11 cellular contexts compared by ENCODE assay signal in the genomic region with DNA sequence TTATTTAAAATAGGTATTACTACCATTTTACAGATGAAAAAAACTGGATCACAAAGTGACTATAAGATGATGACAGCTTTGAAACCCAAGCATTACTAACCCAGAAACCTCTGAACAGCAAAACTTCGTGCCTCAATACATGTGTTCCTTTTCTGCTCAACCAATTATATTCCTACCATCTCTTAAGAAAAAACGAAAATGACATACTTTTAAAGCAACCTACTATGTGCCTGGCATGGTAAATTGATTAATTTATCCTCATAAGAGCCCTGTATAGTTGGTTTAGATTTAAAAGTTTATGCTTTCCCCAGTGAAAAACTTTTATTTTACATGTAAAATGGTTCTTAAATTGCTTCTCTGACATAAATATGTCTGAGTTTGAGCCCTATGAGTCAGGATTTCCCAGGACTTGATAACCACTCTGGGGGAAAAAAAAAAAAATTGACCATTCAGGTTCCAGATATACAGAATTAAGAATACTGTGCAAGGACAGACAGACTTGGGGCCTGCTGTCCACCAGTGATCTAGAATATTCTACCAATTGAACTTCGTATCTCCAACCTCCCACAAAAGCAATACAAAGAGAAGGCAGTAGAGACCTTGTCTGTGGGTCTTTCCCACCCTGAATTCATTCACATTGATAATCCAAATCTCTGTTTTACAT. TPM values are rescaled to one million over a fixed set of nuclear protein-coding genes. Genes with fewer than 3 reads are reported as not detected.
A peak's percentile ranks its signal among the peaks of the same experiment; 100 is the strongest.
DNase-seq lines count a peak whose midpoint lies in the region; ATAC-seq and TF ChIP-seq lines count a peak whose summit lies in the region.
"Had no signal": no experiment of that assay in that cellular context is flagged by ENCODE, and none has a peak within 500 bp of the region (broad histone marks: within the 10 kb centered on the region; RNA-seq: fewer than 3 reads in every experiment).

No MANE protein-coding gene starts in this region.

- H3K4me1 ChIP-seq in foreskin keratinocyte (peaks cover 28% of the 10 kb centered on the region), psoas muscle (no peaks in the 10 kb centered on the region)

- intact Hi-C loops in activated CD4-positive, alpha-beta memory T cell treated with anti-CD3 and anti-CD28 coated beads for 36 hours (cut with micrococcal nuclease): loop anchor here (1.0 to 10.0 kb wide), 9 partner anchors 249 to 1937 kb away; a partner anchor contains a TSS
- intact Hi-C loops in psoas muscle (cut with DNase I): no loop called here

- H3K27me3 ChIP-seq in foreskin keratinocyte (no peaks in the 10 kb centered on the region), psoas muscle (ENCODE audit: insufficient read depth in 3 of 3, low read length in 2 of 3) (peaks cover 0 to 49% (median 0%) of the 10 kb centered on the region in 3 donors)
- H3K27me3 ChIP-seq: sigmoid colon, stomach had no signal

- POLR2A ChIA-PET in activated CD4-positive, alpha-beta memory T cell treated with anti-CD3 and anti-CD28 coated beads for 36 hours (lab: Charles Lee): interaction anchor here (0.8 to 1.4 kb wide), 2 partner anchors 8 to 49 kb away, joined by 3 read pairs; no protein-coding TSS in a partner anchor

- TF ChIP-seq CTCF in GM12865 (IDR thresholded peaks at IDR 0.05; ENCODE audit: insufficient read depth, low read depth, low read length, missing control alignments) (no peak), foreskin keratinocyte (conservative IDR thresholded peaks at IDR 0.05) (no peak), psoas muscle (IDR thresholded peaks at IDR 0.05) (no peak)

- H3K36me3 ChIP-seq in psoas muscle (ENCODE audit: insufficient read depth in 1 of 2, low read depth in 1 of 2): no peaks in the 10 kb centered on the region
- H3K36me3 ChIP-seq: sigmoid colon, stomach had no signal

- 86 to 93% (median 89%) methylated on average over 3 of the region's 3 CpGs for WGBS in psoas muscle, 3 donors

- CTCF ChIA-PET in activated CD4-positive, alpha-beta memory T cell treated with anti-CD3 and anti-CD28 coated beads for 36 hours (lab: Charles Lee): interaction anchor here (1.0 to 2.7 kb wide), 3 partner anchors 47 to 50 kb away, joined by 3 to 17 read pairs (median 4); no protein-coding TSS in a partner anchor

- peak overlapping the region; percentile 100 for H3K4me3 Mint-ChIP-seq in activated CD4-positive, alpha-beta memory T cell treated with anti-CD3 and anti-CD28 coated beads for 36 hours

- peaks cover 27% of the 10 kb centered on the region for H3K36me3 Mint-ChIP-seq in activated CD4-positive, alpha-beta memory T cell treated with anti-CD3 and anti-CD28 coated beads for 36 hours

- H3K27me3 Mint-ChIP-seq in activated CD4-positive, alpha-beta memory T cell treated with anti-CD3 and anti-CD28 coated beads for 36 hours: peaks cover 2% of the 10 kb centered on the region

- H3K27ac ChIP-seq in foreskin keratinocyte (peak overlapping the region; percentile 45), psoas muscle (no peak overlapping the region)

- H3K27ac Mint-ChIP-seq in activated CD4-positive, alpha-beta memory T cell treated with anti-CD3 and anti-CD28 coated beads for 36 hours: peak overlapping the region; percentile 99

- ATAC-seq in foreskin keratinocyte (no peak), psoas muscle (no peak)

- peaks cover 60% of the 10 kb centered on the region for H3K4me1 Mint-ChIP-seq in activated CD4-positive, alpha-beta memory T cell treated with anti-CD3 and anti-CD28 coated beads for 36 hours (ENCODE audit: low read depth)

- no peaks in the 10 kb centered on the region for H3K9me3 Mint-ChIP-seq in activated CD4-positive, alpha-beta memory T cell treated with anti-CD3 and anti-CD28 coated beads for 36 hours

- DNase-seq in ACHN (peak; percentile 44), GM12865 (ENCODE audit: low read depth) (no peak), foreskin keratinocyte (no peak), psoas muscle (no peak), NOMO-1 treated with DMSO at 0.1 percent for 48 hours (lab: John Stamatoyannopoulos, UW; ENCODE audit: unreplicated experiment) (no peak), foreskin melanocyte (no peak), CD1c-positive myeloid dendritic cell (ENCODE audit: extremely low spot score) (no peak)
- no peak for DNase-seq in activated CD4-positive, alpha-beta memory T cell treated with anti-CD3 and anti-CD28 coated beads for 36 hours
- DNase-seq: DMS153, sigmoid colon, stomach had no signal

- no peaks in the 10 kb centered on the region for H3K9me3 ChIP-seq in psoas muscle
- H3K9me3 ChIP-seq: sigmoid colon, stomach had no signal

- in situ Hi-C loops in ACHN (cut with HindIII; ENCODE audit: low pct_ligation_motif_present, low pct_unique_long_range_greater_than_20kb, low sequenced_read_pairs): no loop called here

- H3K4me3 ChIP-seq in GM12865 (ENCODE audit: low read depth, low read length) (peak overlapping the region; percentile 94), psoas muscle (no peak overlapping the region)

RNA-seq across cellular contexts. Expression of a gene that starts 4.3 kb away (rescaled TPM):
- total RNA-seq in activated CD4-positive, alpha-beta memory T cell treated with anti-CD3 and anti-CD28 coated beads for 36 hours: 100 to 1,000 TPM; 181 to 186 TPM
- total RNA-seq in foreskin keratinocyte (62.1 and 66.6 TPM in 2 replicates), psoas muscle (1 to 10 TPM; 1.8 to 7.7 (median 3.7) TPM)
- polyA plus RNA-seq in foreskin keratinocyte (28.9 and 35.1 TPM in 2 replicates), psoas muscle (1 to 10 TPM; 1.3 to 2.9 (median 2.7) TPM)
